ENCODE assay signal across 11 cellular contexts in genomic region chr5:157172408-157172807, GRCh38. TPM values are rescaled to one million over a fixed set of nuclear protein-coding genes. Genes with fewer than 3 reads are reported as not detected.
DNase-seq lines count a peak whose midpoint lies in the region; ATAC-seq and TF ChIP-seq lines count a peak whose summit lies in the region.
"Had no signal": no experiment of that assay in that cellular context is flagged by ENCODE, and none has a peak within 500 bp of the region (broad histone marks: within the 10 kb centered on the region; RNA-seq: fewer than 3 reads in every experiment).

No MANE protein-coding gene starts in this region.

- no peaks in the 10 kb centered on the region for H3K27me3 ChIP-seq in CD4-positive, CD25-positive, alpha-beta regulatory T cell (ENCODE audit: control insufficient read depth, insufficient read depth, low read length)
- peaks cover 2% of the 10 kb centered on the region for H3K27me3 ChIP-seq in A673 (replicated peaks; ENCODE audit: insufficient read depth, low read depth, low read length, poor library complexity)

- intact Hi-C loops in A673 (cut with micrococcal nuclease; ENCODE audit: unreplicated experiment) = no loop called here

- peaks cover 28 to 84% (median 54%) of the 10 kb centered on the region in 4 donors for H3K4me1 Mint-ChIP-seq in CD4-positive, CD25-positive, alpha-beta regulatory T cell

- no peaks in the 10 kb centered on the region for H3K36me3 ChIP-seq in CD4-positive, CD25-positive, alpha-beta regulatory T cell (ENCODE audit: control insufficient read depth, insufficient read depth, low read length)
- H3K36me3 ChIP-seq in A673 (ENCODE audit: insufficient read depth, low read length, poor library complexity, severe bottlenecking) = no peaks in the 10 kb centered on the region

- H3K9me3 ChIP-seq in CD4-positive, CD25-positive, alpha-beta regulatory T cell (ENCODE audit: control insufficient read depth in 2 of 2, low read length in 2 of 2) = no peaks in the 10 kb centered on the region
- H3K9me3 ChIP-seq in A673 (ENCODE audit: low read depth, low read length, poor library complexity, severe bottlenecking) = no peaks in the 10 kb centered on the region

- peak; percentile 95 to 97 for ATAC-seq in CD4-positive, CD25-positive, alpha-beta regulatory T cell (ENCODE audit: low read depth in 2 of 2)
- peak; percentile 99 for ATAC-seq in GM21528 (IDR thresholded peaks at IDR 0.05; ENCODE audit: low FRiP score, unreplicated experiment)

- no TSS peak for BruUV-seq in A673 (replicated peaks; lab: Mats Ljungman, UMichigan)

- no peaks in the 10 kb centered on the region for H3K27me3 Mint-ChIP-seq in CD4-positive, CD25-positive, alpha-beta regulatory T cell

- peak overlapping the region; percentile 70 for H3K4me3 ChIP-seq in CD4-positive, CD25-positive, alpha-beta regulatory T cell (ENCODE audit: low read depth, low read length)
- no peak overlapping the region for H3K4me3 ChIP-seq in A673 (ENCODE audit: low read depth, low read length, poor library complexity, severe bottlenecking)

- peaks cover 0 to 10% (median 2%) of the 10 kb centered on the region in 7 donors for H3K9me3 Mint-ChIP-seq in CD4-positive, CD25-positive, alpha-beta regulatory T cell

- peak overlapping the region; percentile 84 to 92 (median 87) for H3K27ac Mint-ChIP-seq in CD4-positive, CD25-positive, alpha-beta regulatory T cell

- peak overlapping the region; percentile 56 to 78 (median 72) for H3K4me3 Mint-ChIP-seq in CD4-positive, CD25-positive, alpha-beta regulatory T cell

- peak overlapping the region; percentile 89 for H3K27ac ChIP-seq in CD4-positive, CD25-positive, alpha-beta regulatory T cell (ENCODE audit: insufficient read depth, low read length, poor library complexity, severe bottlenecking)
- no peak overlapping the region for H3K27ac ChIP-seq in A673 (ENCODE audit: low read depth, low read length, poor library complexity, severe bottlenecking)
- H3K27ac ChIP-seq: parathyroid adenoma had no signal

- CTCF ChIA-PET in A673 (lab: Charles Lee) = no interaction called here

- peaks cover 36% of the 10 kb centered on the region for H3K4me1 ChIP-seq in CD4-positive, CD25-positive, alpha-beta regulatory T cell (ENCODE audit: control insufficient read depth, insufficient read depth, low read length, poor library complexity, severe bottlenecking)
- no peaks in the 10 kb centered on the region for H3K4me1 ChIP-seq in A673 (ENCODE audit: insufficient read depth, low read length, poor library complexity, severe bottlenecking)
- H3K4me1 ChIP-seq: parathyroid adenoma had no signal

- no peaks in the 10 kb centered on the region for H3K36me3 Mint-ChIP-seq in CD4-positive, CD25-positive, alpha-beta regulatory T cell

- no peak for TF ChIP-seq CTCF in A673 (conservative IDR thresholded peaks at IDR 0.05; ENCODE audit: low read depth, low read length)

- peak; percentile 57 to 90 (median 67) for DNase-seq in CD4-positive, CD25-positive, alpha-beta regulatory T cell
- DNase-seq in NCI-H526 treated with DMSO at 0.1 percent for 48 hours (lab: John Stamatoyannopoulos, UW) = peak; percentile 66
- DNase-seq in activated naive CD4-positive, alpha-beta T cell (lab: John Stamatoyannopoulos, UW) = peak; percentile 7 to 36 (median 26)
- peak; percentile 73 to 80 for DNase-seq in stimulated activated CD8-positive, alpha-beta memory T cell treated with anti-CD3 and anti-CD28 coated beads, Interleukin-2, amount 100 ng/mL, for 48 hours (ENCODE audit: low read depth in 2 of 2)
- no peak for DNase-seq in NCI-H146 (lab: John Stamatoyannopoulos, UW)
- DNase-seq in putamen (ENCODE audit: low spot score) = no peak
- no peak for DNase-seq in A673 (ENCODE audit: low spot score)

- POLR2A ChIA-PET in A673 (lab: Charles Lee; ENCODE audit: low non-redundant PET) = no interaction called here

RNA-seq across cellular contexts. Expression of gene GARIN3, which starts 6.3 kb away (rescaled TPM):
- not detected for total RNA-seq in CD4-positive, CD25-positive, alpha-beta regulatory T cell
- not detected for polyA plus RNA-seq in CD4-positive, CD25-positive, alpha-beta regulatory T cell
- total RNA-seq in A673 (2021) = not detected in 2 replicates
- polyA plus RNA-seq: adipose tissue, AG04450 had no signal

RNA-seq across cellular contexts. Expression of gene ITK, which starts 8.2 kb away (rescaled TPM):
- 550 TPM for total RNA-seq in CD4-positive, CD25-positive, alpha-beta regulatory T cell
- 100 to 1,000 TPM; 146 to 222 (median 169) TPM for polyA plus RNA-seq in CD4-positive, CD25-positive, alpha-beta regulatory T cell
- not detected in 2 replicates for total RNA-seq in A673 (2021)
- polyA plus RNA-seq: AG04450 had no signal

RNA-seq across cellular contexts. Expression of gene MED7, which starts 29.7 kb away (rescaled TPM):
- 9.0 TPM for total RNA-seq in CD4-positive, CD25-positive, alpha-beta regulatory T cell
- 10 to 100 TPM; 15.0 to 19.5 (median 16.1) TPM for polyA plus RNA-seq in CD4-positive, CD25-positive, alpha-beta regulatory T cell
- 8.7 and 9.4 TPM in 2 replicates for total RNA-seq in A673 (2021)

Comparison
In these comparisons a context has a peak if more than half of its experiments do, and no peak if none do; other contexts are left out.
1. DNase-seq: peak in CD4-positive, CD25-positive, alpha-beta regulatory T cell (3 of 3), NCI-H526 treated with DMSO at 0.1 percent for 48 hours (single experiment), activated naive CD4-positive, alpha-beta T cell (4 of 4) and stimulated activated CD8-positive, alpha-beta memory T cell treated with anti-CD3 and anti-CD28 coated beads, Interleukin-2, amount 100 ng/mL, for 48 hours (2 of 2); none in NCI-H146 (single experiment), putamen (single experiment) and A673 (single experiment).
2. RNA of gene ITK, which starts 8.2 kb away (total RNA-seq): 550 TPM in CD4-positive, CD25-positive, alpha-beta regulatory T cell (single experiment); not detected in A673; every median in the first group is over 100 times any median in the second.